In genomic region chr9:18969095-18969494, GRCh38 we compare ENCODE assay signal across 24 cellular contexts.
"Had no signal": no experiment of that assay in that cellular context is flagged by ENCODE, and none has a peak within 500 bp of the region (broad histone marks: within the 10 kb centered on the region; RNA-seq: fewer than 3 reads in every experiment).

No MANE protein-coding gene starts in this region.

- H3K36me3 Mint-ChIP-seq: neural progenitor cell had no signal

- H3K27ac ChIP-seq: adrenal gland, ascending aorta, breast epithelium, coronary artery, neural progenitor cell, psoas muscle, thyroid gland had no signal

- H3K4me3 Mint-ChIP-seq: activated B cell treated with CpG ODN at 0.5 μM for 24 hours; activated CD4-positive, alpha-beta T cell treated with anti-CD3 and anti-CD28 coated beads for 36 hours; activated naive CD8-positive, alpha-beta T cell; activated T-cell treated with anti-CD3 and anti-CD28 coated beads, Interleukin-2, amount 50 U/mL, for 4 hours; endodermal cell; neural progenitor cell had no signal

- H3K4me1 ChIP-seq: adrenal gland, ascending aorta, breast epithelium, neural progenitor cell, psoas muscle, thyroid gland had no signal

- H3K36me3 ChIP-seq: adrenal gland, ascending aorta, breast epithelium, heart left ventricle, neural progenitor cell, thyroid gland had no signal

- H3K27ac Mint-ChIP-seq: activated B cell treated with CpG ODN at 0.5 μM for 24 hours; activated CD4-positive, alpha-beta T cell treated with anti-CD3 and anti-CD28 coated beads for 36 hours; activated naive CD8-positive, alpha-beta T cell; activated T-helper 2 cell treated with anti-CD3 and anti-CD28 coated beads, Interferon-gamma antibody, Interleukin-2, Interleukin-4, amounts not matched to agents 10 μg/mL and 5 μg/mL and 100 μg/mL, durations not matched to agents 14 hours and 24 hours and 36 hours; endodermal cell; neural progenitor cell had no signal

- H3K9me3 ChIP-seq: adrenal gland, ascending aorta, psoas muscle, thyroid gland had no signal

- H3K9ac ChIP-seq: neural progenitor cell had no signal

- H3K4me1 Mint-ChIP-seq: activated B cell treated with CpG ODN at 0.5 μM for 24 hours; activated CD4-positive, alpha-beta T cell treated with anti-CD3 and anti-CD28 coated beads for 36 hours; endodermal cell; neural progenitor cell had no signal

- ATAC-seq: activated CD4-positive, alpha-beta T cell treated with anti-CD3 and anti-CD28 coated beads for 36 hours; activated T-cell treated with anti-CD3 and anti-CD28 coated beads, Interleukin-2, amount 50 U/mL, for 4 hours; left lobe of liver; psoas muscle; stimulated activated naive CD8-positive, alpha-beta T cell treated with anti-CD3 and anti-CD28 coated beads, Interleukin-15, Interleukin-2, amounts not matched to agents 100 U/mL and 50 U/mL, for 24 hours had no signal

- DNase-seq: activated B cell treated with CpG ODN at 0.5 μM for 24 hours; activated CD4-positive, alpha-beta T cell treated with anti-CD3 and anti-CD28 coated beads for 36 hours; activated CD4-positive, alpha-beta T cell treated with anti-CD3 and anti-CD28 coated beads, Interleukin-2, amount 50 U/mL, for 48 hours; activated CD8-positive, alpha-beta memory T cell treated with anti-CD3 and anti-CD28 coated beads, Interleukin-2, amount 50 U/mL, for 48 hours; activated naive CD4-positive, alpha-beta T cell; activated T-cell treated with anti-CD3 and anti-CD28 coated beads, Interleukin-2, amount 50 U/mL, for 4 hours; adrenal gland; endodermal cell; midbrain; psoas muscle; right cardiac atrium; stimulated activated CD4-positive, alpha-beta T cell treated with anti-CD3 and anti-CD28 coated beads, Interleukin-12 subunit alpha, Interleukin-12 subunit beta, amount 100 ng/mL, for 4 hours; stimulated activated CD4-positive, alpha-beta T cell treated with anti-CD3 and anti-CD28 coated beads, Interleukin-4, amount 100 ng/mL, for 4 hours; stimulated activated naive CD8-positive, alpha-beta T cell treated with anti-CD3 and anti-CD28 coated beads, Interleukin-15, Interleukin-2, amounts not matched to agents 100 U/mL and 50 U/mL, for 24 hours; T1000; thyroid gland had no signal

- H3K27me3 ChIP-seq: adrenal gland, ascending aorta, breast epithelium, heart left ventricle, neural progenitor cell, thyroid gland had no signal

- H3K4me3 ChIP-seq: adrenal gland, ascending aorta, breast epithelium, coronary artery, heart left ventricle, neural progenitor cell, psoas muscle, thyroid gland had no signal
